Comparison of ENCODE assay signal across 19 cellular contexts in genomic region chr7:148182264-148182663, GRCh38.
"Had no signal": no experiment of that assay in that cellular context is flagged by ENCODE, and none has a peak within 500 bp of the region (broad histone marks: within the 10 kb centered on the region; RNA-seq: fewer than 3 reads in every experiment).

No MANE protein-coding gene starts in this region.

- H3K36me3 ChIP-seq: heart right ventricle, spleen, upper lobe of right lung had no signal

- H3K4me3 ChIP-seq: heart right ventricle, spleen, upper lobe of right lung had no signal

- H3K4me1 ChIP-seq: spleen, upper lobe of right lung had no signal

- DNase-seq: activated CD4-positive, alpha-beta T cell treated with anti-CD3 and anti-CD28 coated beads for 4 hours; activated CD4-positive, alpha-beta T cell treated with anti-CD3 and anti-CD28 coated beads, Interleukin-2, amount 50 U/mL, for 48 hours; activated CD4-positive, CD25-positive, alpha-beta regulatory T cell; activated CD8-positive, alpha-beta memory T cell treated with anti-CD3 and anti-CD28 coated beads, Interleukin-2, amount 50 U/mL, for 48 hours; activated naive CD4-positive, alpha-beta T cell treated with Interleukin-2 at 50 U/mL for 16 hours; activated naive CD8-positive, alpha-beta T cell treated with anti-CD3 and anti-CD28 coated beads for 36 hours; activated T-cell treated with anti-CD3 and anti-CD28 coated beads, Interleukin-2, amount 50 U/mL, for 4 hours; amniotic stem cell; heart right ventricle; occipital lobe; spleen; stimulated activated CD4-positive, alpha-beta T cell treated with anti-CD3 and anti-CD28 coated beads, Interleukin-4, amount 100 ng/mL, for 1 hour; stimulated activated naive CD8-positive, alpha-beta T cell treated with anti-CD3 and anti-CD28 coated beads, Interleukin-15, Interleukin-2, amounts not matched to agents 100 U/mL and 50 U/mL, for 24 hours; T-helper 1 cell; upper lobe of right lung had no signal

- H3K27ac ChIP-seq: epithelial cell of prostate, heart right ventricle, spleen, upper lobe of right lung had no signal

- H3K9me3 ChIP-seq: heart right ventricle, spleen, upper lobe of right lung had no signal

- FAIRE-seq: keratinocyte, TTC549 had no signal

- ATAC-seq: activated T-cell treated with anti-CD3 and anti-CD28 coated beads, Interleukin-2, amount 50 U/mL, for 4 hours; left lobe of liver; stimulated activated naive CD8-positive, alpha-beta T cell treated with anti-CD3 and anti-CD28 coated beads, Interleukin-15, Interleukin-2, amounts not matched to agents 100 U/mL and 50 U/mL, for 24 hours; upper lobe of right lung had no signal

- H3K27me3 ChIP-seq: spleen, upper lobe of right lung had no signal
